In genomic region chr5:59091965-59092364, GRCh38 we compare ENCODE assay signal across 25 cellular contexts.
"Had no signal": no experiment of that assay in that cellular context is flagged by ENCODE, and none has a peak within 500 bp of the region (broad histone marks: within the 10 kb centered on the region; RNA-seq: fewer than 3 reads in every experiment).

No MANE protein-coding gene starts in this region.

- H3K4me3 ChIP-seq: neural progenitor cell, ovary, testis had no signal

- ATAC-seq: activated CD8-positive, alpha-beta memory T cell treated with anti-CD3 and anti-CD28 coated beads, Interleukin-2, amount 10 ng/mL, durations not matched to agents 7 days and 5 days; left lobe of liver; stimulated activated memory B cell treated with anti-CD40 and anti-IgM and Interleukin-4, amounts not matched to agents 10 μg/mL and 1 μg/mL and 100 μg/mL, for 72 hours had no signal

- H3K4me2 ChIP-seq: neural progenitor cell had no signal

- H3K9me3 ChIP-seq: ovary, right lobe of liver, spleen, testis had no signal

- H3K36me3 ChIP-seq: brain microvascular endothelial cell, neural progenitor cell, ovary, right lobe of liver, spleen had no signal

- H3K4me1 Mint-ChIP-seq: neural progenitor cell; stimulated activated memory B cell treated with anti-CD40 and anti-IgM and Interleukin-4, amounts not matched to agents 10 μg/mL and 1 μg/mL and 100 μg/mL, for 72 hours had no signal

- H3K4me3 Mint-ChIP-seq: central memory CD8-positive, alpha-beta T cell; neural progenitor cell; stimulated activated memory B cell treated with anti-CD40 and anti-IgM and Interleukin-4, amounts not matched to agents 10 μg/mL and 1 μg/mL and 100 μg/mL, for 72 hours; type B pancreatic cell had no signal

- H3K9me3 Mint-ChIP-seq: central memory CD8-positive, alpha-beta T cell; neural progenitor cell had no signal

- H3K27ac ChIP-seq: brain microvascular endothelial cell, coronary artery, neural progenitor cell, ovary, right lobe of liver, testis had no signal

- H3K36me3 Mint-ChIP-seq: neural progenitor cell; stimulated activated memory B cell treated with anti-CD40 and anti-IgM and Interleukin-4, amounts not matched to agents 10 μg/mL and 1 μg/mL and 100 μg/mL, for 72 hours had no signal

- FAIRE-seq: endometrium, kidney had no signal

- H3K27me3 ChIP-seq: brain microvascular endothelial cell, neural progenitor cell, ovary, right lobe of liver, spleen, testis had no signal

- H3K27ac Mint-ChIP-seq: neural progenitor cell; stimulated activated memory B cell treated with anti-CD40 and anti-IgM and Interleukin-4, amounts not matched to agents 10 μg/mL and 1 μg/mL and 100 μg/mL, for 72 hours had no signal

- DNase-seq: activated CD4-positive, alpha-beta memory T cell treated with anti-CD3 and anti-CD28 coated beads, Interleukin-2, amount 10 ng/mL, durations not matched to agents 7 days and 5 days; activated CD4-positive, alpha-beta T cell treated with anti-CD3 and anti-CD28 coated beads for 48 hours; activated CD4-positive, CD25-positive, alpha-beta regulatory T cell; activated CD8-positive, alpha-beta memory T cell treated with anti-CD3 and anti-CD28 coated beads, Interleukin-2, amount 10 ng/mL, durations not matched to agents 7 days and 5 days; activated naive CD4-positive, alpha-beta T cell treated with Interleukin-2 at 50 U/mL for 16 hours; aorta; brain microvascular endothelial cell; foreskin fibroblast; hippocampal formation; kidney; midbrain; ovary; right lobe of liver; spleen; stimulated activated CD4-positive, alpha-beta T cell treated with anti-CD3 and anti-CD28 coated beads, Interleukin-4, amount 100 ng/mL, for 4 hours; T-helper 1 cell; T1000; testis had no signal

- H3K4me1 ChIP-seq: neural progenitor cell, right lobe of liver, testis had no signal

- H3K9ac ChIP-seq: neural progenitor cell had no signal

- H3K27me3 Mint-ChIP-seq: stimulated activated memory B cell treated with anti-CD40 and anti-IgM and Interleukin-4, amounts not matched to agents 10 μg/mL and 1 μg/mL and 100 μg/mL, for 72 hours; type B pancreatic cell had no signal
